ENCODE assay signal across 15 cellular contexts in the genomic region with DNA sequence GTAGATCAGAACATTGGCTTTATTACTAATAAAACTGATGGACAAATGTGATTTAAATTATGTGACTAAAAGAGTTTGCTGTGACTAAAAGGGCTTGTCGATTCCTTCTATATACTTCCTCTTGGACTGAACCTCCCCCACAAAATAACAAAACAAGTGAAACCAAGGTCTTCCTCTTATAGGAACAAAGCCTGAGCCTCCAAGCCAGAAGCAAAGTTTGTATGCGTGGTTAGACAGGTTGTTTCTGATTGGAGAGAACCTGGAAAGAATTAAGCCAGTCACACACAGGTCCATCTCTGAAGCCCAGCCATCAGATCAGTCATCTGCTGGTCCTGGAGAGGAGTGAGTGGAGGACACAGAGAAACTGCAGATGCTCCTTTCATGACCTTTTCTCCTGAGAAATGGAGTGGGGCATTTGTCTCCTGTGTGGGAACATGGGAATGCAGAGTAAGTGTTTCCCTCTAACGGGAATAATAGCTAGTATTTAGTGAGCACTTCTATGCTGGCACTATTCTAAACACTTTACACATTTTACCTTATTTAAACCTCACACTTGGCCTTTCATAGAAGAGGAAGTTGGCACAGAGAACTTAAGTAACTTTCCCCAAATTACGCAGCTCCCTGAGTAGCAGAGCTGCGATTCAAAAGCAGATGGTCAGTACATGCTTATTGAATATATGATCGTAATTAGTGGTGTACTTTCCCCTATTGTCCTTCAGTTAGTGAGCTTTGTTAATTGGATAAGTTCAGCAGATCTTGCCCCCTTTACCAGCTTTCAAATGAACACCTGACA.
DNase-seq lines count a peak whose midpoint lies in the region; ATAC-seq and TF ChIP-seq lines count a peak whose summit lies in the region.
"Had no signal": no experiment of that assay in that cellular context is flagged by ENCODE, and none has a peak within 500 bp of the region (broad histone marks: within the 10 kb centered on the region; RNA-seq: fewer than 3 reads in every experiment).

No MANE protein-coding gene starts in this region.

- 89% methylated on average over 6 of the region's 6 CpGs for WGBS in GM23248 (ENCODE audit: low coverage in 1 of 2, low lambda C conversion rate in 2 of 2, missing lambda C conversion rate in 2 of 2), 2 experiments
- WGBS in SK-N-SH (ENCODE audit: low lambda C conversion rate) = 93% methylated on average over 6 of the region's 6 CpGs

- H3K4me3 ChIP-seq in HL-60 (replicated peaks; ENCODE audit: insufficient read depth, low read length) (no peak overlapping the region), GM23248 (no peak overlapping the region), SK-N-SH (ENCODE audit: low read depth in 2 of 2, low read length in 1 of 2) (no peak overlapping the region)

- H3F3A ChIP-seq in GM23248 (ENCODE audit: insufficient read depth) = no peaks in the 10 kb centered on the region
- peaks cover 10% of the 10 kb centered on the region for H3F3A ChIP-seq in SK-N-SH (replicated peaks; ENCODE audit: insufficient read depth)

- no peaks in the 10 kb centered on the region for H3K27me3 Mint-ChIP-seq in activated naive CD4-positive, alpha-beta T cell treated with anti-CD3 and anti-CD28 coated beads, Interleukin-2, amount 50 U/mL, for 24 hours
- no peaks in the 10 kb centered on the region for H3K27me3 Mint-ChIP-seq in activated naive CD4-positive, alpha-beta T cell treated with anti-CD3 and anti-CD28 coated beads for 36 hours (ENCODE audit: low read depth)
- H3K27me3 Mint-ChIP-seq in activated B cell treated with CpG ODN at 0.5 μM for 24 hours = no peaks in the 10 kb centered on the region
- no peaks in the 10 kb centered on the region for H3K27me3 Mint-ChIP-seq in stimulated activated naive B cell treated with anti-CD40 and anti-IgM and Interleukin-4, amounts not matched to agents 10 μg/mL and 1 μg/mL and 100 μg/mL, for 72 hours
- H3K27me3 Mint-ChIP-seq: activated naive CD8-positive, alpha-beta T cell; T-cell had no signal

- H3K79me2 ChIP-seq in GM23248 (ENCODE audit: insufficient read depth) = no peaks in the 10 kb centered on the region
- no peaks in the 10 kb centered on the region for H3K79me2 ChIP-seq in SK-N-SH (ENCODE audit: insufficient read depth)

- ATAC-seq in activated B cell treated with CpG ODN at 0.5 μM for 24 hours (ENCODE audit: low read depth) = peak; percentile 73
- ATAC-seq in stimulated activated naive B cell treated with anti-CD40 and anti-IgM and Interleukin-4, amounts not matched to agents 10 μg/mL and 1 μg/mL and 100 μg/mL, for 72 hours (replicated peaks) = peak; percentile 77 to 79
- ATAC-seq: T-cell had no signal

- CTCF ChIA-PET in activated naive CD4-positive, alpha-beta T cell treated with anti-CD3 and anti-CD28 coated beads for 36 hours (lab: Charles Lee) = interaction anchor here (1.0 to 8.4 kb wide), 3 partner anchors 89 to 260 kb away, joined by 3 to 82 read pairs (median 3); no protein-coding TSS in a partner anchor
- CTCF ChIA-PET in activated B cell treated with CpG ODN at 0.5 μM for 24 hours (lab: Charles Lee) (interaction anchor here (0.9 to 3.4 kb wide), 9 partner anchors 11 to 342 kb away, joined by 3 to 19 read pairs (median 6); no protein-coding TSS in a partner anchor), SK-N-SH (lab: Yijun Ruan, JAX) (interaction anchor here (1.1 to 14.2 kb wide), 5 partner anchors 19 to 426 kb away, joined by 3 to 174 read pairs (median 5); partner anchors contain the start of gene WNT11)

- H2AFZ ChIP-seq in GM23248 = no peak overlapping the region
- H2AFZ ChIP-seq in SK-N-SH (ENCODE audit: low read depth) = no peak overlapping the region

- no peaks in the 10 kb centered on the region for H3K4me1 ChIP-seq in GM23248 (ENCODE audit: insufficient read depth)
- no peaks in the 10 kb centered on the region; a peak in 1 of 4 replicates for H3K4me1 ChIP-seq in SK-N-SH (ENCODE audit: control insufficient read depth in 1 of 2, insufficient read depth in 2 of 2, low read depth in 1 of 2, low read length in 1 of 2)

- H3K9me3 ChIP-seq in GM23248 (ENCODE audit: low read depth) (no peaks in the 10 kb centered on the region), SK-N-SH (no peaks in the 10 kb centered on the region)

- H3K9me3 Mint-ChIP-seq in activated naive CD4-positive, alpha-beta T cell treated with anti-CD3 and anti-CD28 coated beads, Interleukin-2, amount 50 U/mL, for 24 hours = no peaks in the 10 kb centered on the region
- no peaks in the 10 kb centered on the region for H3K9me3 Mint-ChIP-seq in activated naive CD4-positive, alpha-beta T cell treated with anti-CD3 and anti-CD28 coated beads for 36 hours
- H3K9me3 Mint-ChIP-seq in activated B cell treated with CpG ODN at 0.5 μM for 24 hours = no peaks in the 10 kb centered on the region
- peaks cover 5% of the 10 kb centered on the region in 2 donors for H3K9me3 Mint-ChIP-seq in stimulated activated naive B cell treated with anti-CD40 and anti-IgM and Interleukin-4, amounts not matched to agents 10 μg/mL and 1 μg/mL and 100 μg/mL, for 72 hours
- H3K9me3 Mint-ChIP-seq: T-cell had no signal

- POLR2A ChIA-PET in activated B cell treated with CpG ODN at 0.5 μM for 24 hours (lab: Charles Lee) (interaction anchor here (1.1 to 3.5 kb wide), 5 partner anchors 12 to 316 kb away, joined by 3 to 16 read pairs (median 5); no protein-coding TSS in a partner anchor), SK-N-SH (lab: Yijun Ruan, JAX) (no interaction called here)

- H3K9me2 ChIP-seq in GM23248 (ENCODE audit: insufficient read depth) (no peaks in the 10 kb centered on the region), SK-N-SH (no peaks in the 10 kb centered on the region)

- H3K36me3 Mint-ChIP-seq in activated naive CD4-positive, alpha-beta T cell treated with anti-CD3 and anti-CD28 coated beads, Interleukin-2, amount 50 U/mL, for 24 hours = peaks cover 9% of the 10 kb centered on the region
- H3K36me3 Mint-ChIP-seq in activated naive CD4-positive, alpha-beta T cell treated with anti-CD3 and anti-CD28 coated beads for 36 hours (ENCODE audit: low read depth) = peaks cover 16% of the 10 kb centered on the region
- peaks cover 54% of the 10 kb centered on the region for H3K36me3 Mint-ChIP-seq in activated B cell treated with CpG ODN at 0.5 μM for 24 hours (ENCODE audit: low read depth)
- peaks cover 49 to 69% of the 10 kb centered on the region in 2 donors for H3K36me3 Mint-ChIP-seq in stimulated activated naive B cell treated with anti-CD40 and anti-IgM and Interleukin-4, amounts not matched to agents 10 μg/mL and 1 μg/mL and 100 μg/mL, for 72 hours

- peak overlapping the region; percentile 17 for H3K27ac Mint-ChIP-seq in activated naive CD4-positive, alpha-beta T cell treated with anti-CD3 and anti-CD28 coated beads, Interleukin-2, amount 50 U/mL, for 24 hours
- no peak overlapping the region for H3K27ac Mint-ChIP-seq in activated naive CD4-positive, alpha-beta T cell treated with anti-CD3 and anti-CD28 coated beads for 36 hours
- peak overlapping the region; percentile 90 for H3K27ac Mint-ChIP-seq in activated B cell treated with CpG ODN at 0.5 μM for 24 hours
- H3K27ac Mint-ChIP-seq in stimulated activated naive B cell treated with anti-CD40 and anti-IgM and Interleukin-4, amounts not matched to agents 10 μg/mL and 1 μg/mL and 100 μg/mL, for 72 hours = peak overlapping the region; percentile 98
- H3K27ac Mint-ChIP-seq: activated naive CD8-positive, alpha-beta T cell had no signal

- no peaks in the 10 kb centered on the region; the same call in 1 of the 2 replicates for H4K20me1 ChIP-seq in GM23248 (ENCODE audit: insufficient read depth)
- no peaks in the 10 kb centered on the region for H4K20me1 ChIP-seq in SK-N-SH (ENCODE audit: insufficient read depth)

- H3K4me1 Mint-ChIP-seq in activated naive CD4-positive, alpha-beta T cell treated with anti-CD3 and anti-CD28 coated beads, Interleukin-2, amount 50 U/mL, for 24 hours = peaks cover 26% of the 10 kb centered on the region
- peaks cover 31% of the 10 kb centered on the region for H3K4me1 Mint-ChIP-seq in activated naive CD4-positive, alpha-beta T cell treated with anti-CD3 and anti-CD28 coated beads for 36 hours (ENCODE audit: low read depth)
- peaks cover 88% of the 10 kb centered on the region for H3K4me1 Mint-ChIP-seq in activated B cell treated with CpG ODN at 0.5 μM for 24 hours
- H3K4me1 Mint-ChIP-seq in stimulated activated naive B cell treated with anti-CD40 and anti-IgM and Interleukin-4, amounts not matched to agents 10 μg/mL and 1 μg/mL and 100 μg/mL, for 72 hours = peaks cover 44 to 90% of the 10 kb centered on the region in 2 donors

- in situ Hi-C loops in GM23248 (cut with MboI) = loop anchor here (5.0 to 25.0 kb wide), 2 partner anchors 425 to 620 kb away; no protein-coding TSS in a partner anchor

- intact Hi-C loops in activated naive CD4-positive, alpha-beta T cell treated with anti-CD3 and anti-CD28 coated beads for 36 hours (cut with micrococcal nuclease) = loop anchor here (5.0 to 10.0 kb wide), 2 partner anchors 480 to 553 kb away; partner anchors contain the start of gene EMSY
- intact Hi-C loops in activated B cell treated with CpG ODN at 0.5 μM for 24 hours (cut with micrococcal nuclease) = loop anchor here (1.0 to 10.0 kb wide), 7 partner anchors 19 to 783 kb away; partner anchors contain the start of genes GVQW3, LRRC32, THAP12 and UVRAG

- H3K27ac ChIP-seq in HL-60 (replicated peaks) (peak overlapping the region; percentile 67), GM23248 (no peak overlapping the region), SK-N-SH (ENCODE audit: low read depth in 2 of 2, low read length in 1 of 2) (no peak overlapping the region)

- H3K4me3 Mint-ChIP-seq in activated naive CD4-positive, alpha-beta T cell treated with anti-CD3 and anti-CD28 coated beads, Interleukin-2, amount 50 U/mL, for 24 hours = no peak overlapping the region
- H3K4me3 Mint-ChIP-seq in activated naive CD4-positive, alpha-beta T cell treated with anti-CD3 and anti-CD28 coated beads for 36 hours = no peak overlapping the region
- peak overlapping the region; percentile 72 for H3K4me3 Mint-ChIP-seq in activated B cell treated with CpG ODN at 0.5 μM for 24 hours
- peak overlapping the region; percentile 51 to 74 for H3K4me3 Mint-ChIP-seq in stimulated activated naive B cell treated with anti-CD40 and anti-IgM and Interleukin-4, amounts not matched to agents 10 μg/mL and 1 μg/mL and 100 μg/mL, for 72 hours
- H3K4me3 Mint-ChIP-seq: activated naive CD8-positive, alpha-beta T cell; T-cell had no signal

- TF ChIP-seq EP300 in SK-N-SH (IDR thresholded peaks at IDR 0.05; ENCODE audit: borderline replicate concordance in 1 of 2, low read depth in 1 of 2, low read length in 1 of 2) = no peak

- H3K36me3 ChIP-seq in GM23248 (ENCODE audit: low read depth) (no peaks in the 10 kb centered on the region), SK-N-SH (replicated peaks in 1 of 2; ENCODE audit: control insufficient read depth in 1 of 2, insufficient read depth in 2 of 2, low read length in 1 of 2) (peaks cover 6 to 13% of the 10 kb centered on the region in 2 experiments)

- TF ChIP-seq RAD21 in SK-N-SH (IDR thresholded peaks at IDR 0.05; ENCODE audit: low read length) = no peak

- H3K27me3 ChIP-seq in HL-60 (ENCODE audit: insufficient read depth, poor library complexity, severe bottlenecking) (no peaks in the 10 kb centered on the region), GM23248 (replicated peaks; ENCODE audit: insufficient read depth) (no peaks in the 10 kb centered on the region), SK-N-SH (ENCODE audit: insufficient read depth) (no peaks in the 10 kb centered on the region)

- no peak for DNase-seq in activated naive CD4-positive, alpha-beta T cell treated with anti-CD3 and anti-CD28 coated beads for 36 hours
- DNase-seq in HL-60 (ENCODE audit: low read depth in 1 of 2, low spot score in 1 of 2) (peak; percentile 54 to 60), activated B cell treated with CpG ODN at 0.5 μM for 24 hours (no peak), GM23248 (no peak), SK-N-SH (no peak)
- peak; percentile 55 for DNase-seq in stimulated activated naive B cell treated with anti-CD40 and anti-IgM and Interleukin-4, amounts not matched to agents 10 μg/mL and 1 μg/mL and 100 μg/mL, for 72 hours
- DNase-seq in activated CD8-positive, alpha-beta memory T cell treated with anti-CD3 and anti-CD28 coated beads, Interleukin-2, amount 50 U/mL, for 48 hours = no peak
- DNase-seq: activated CD4-positive, alpha-beta T cell treated with anti-CD3 and anti-CD28 coated beads, Interleukin-2, amount 50 U/mL, for 48 hours; dermis blood vessel endothelial cell; foreskin fibroblast; NCI-H1048; NCI-H524 treated with DMSO at 0.1 percent for 48 hours; T-cell had no signal

- H3K9ac ChIP-seq in GM23248 = no peak overlapping the region
- H3K9ac ChIP-seq in SK-N-SH = no peak overlapping the region

- H3K4me2 ChIP-seq in GM23248 (ENCODE audit: unreplicated experiment) = no peak overlapping the region
- no peak overlapping the region for H3K4me2 ChIP-seq in SK-N-SH

- TF ChIP-seq CTCF in HL-60 (IDR thresholded peaks at IDR 0.05; ENCODE audit: insufficient read depth, low read length) (no peak), activated B cell treated with CpG ODN at 0.5 μM for 24 hours (IDR thresholded peaks at IDR 0.05) (no peak), SK-N-SH (IDR thresholded peaks at IDR 0.05) (no peak)

Comparison
In these comparisons a context has a peak if more than half of its experiments do, and no peak if none do; other contexts are left out.
1. H3K4me3 Mint-ChIP-seq: peak in activated B cell treated with CpG ODN at 0.5 μM for 24 hours (single experiment) and stimulated activated naive B cell treated with anti-CD40 and anti-IgM and Interleukin-4, amounts not matched to agents 10 μg/mL and 1 μg/mL and 100 μg/mL, for 72 hours (2 of 2); none in activated naive CD4-positive, alpha-beta T cell treated with anti-CD3 and anti-CD28 coated beads, Interleukin-2, amount 50 U/mL, for 24 hours (single experiment) and activated naive CD4-positive, alpha-beta T cell treated with anti-CD3 and anti-CD28 coated beads for 36 hours (single experiment).
2. DNase-seq: peak in HL-60 (2 of 2) and stimulated activated naive B cell treated with anti-CD40 and anti-IgM and Interleukin-4, amounts not matched to agents 10 μg/mL and 1 μg/mL and 100 μg/mL, for 72 hours (single experiment); none in activated naive CD4-positive, alpha-beta T cell treated with anti-CD3 and anti-CD28 coated beads for 36 hours (single experiment), activated B cell treated with CpG ODN at 0.5 μM for 24 hours (single experiment), GM23248 (single experiment), activated CD8-positive, alpha-beta memory T cell treated with anti-CD3 and anti-CD28 coated beads, Interleukin-2, amount 50 U/mL, for 48 hours (single experiment) and SK-N-SH (single experiment).